ENCODE assay signal across 8 cellular contexts in genomic region chr19:18097217-18097992, GRCh38. TPM values are rescaled to one million over a fixed set of nuclear protein-coding genes. Genes with fewer than 3 reads are reported as not detected.
DNase-seq lines count a peak whose midpoint lies in the region; ATAC-seq and TF ChIP-seq lines count a peak whose summit lies in the region.

Gene MAST3 (plus strand): TSS chr19:18097778. CDS start chr19:18097793, 15 bp downstream.

- TF ChIP-seq CTCF in GM13977 (IDR thresholded peaks at IDR 0.05; ENCODE audit: extremely low read depth, insufficient read depth, missing control alignments), result no peak
- no peak for TF ChIP-seq CTCF in right lobe of liver (IDR thresholded peaks at IDR 0.05)

- peak within 1 kb of the TSS; percentile 42 to 62 (median 61) for H3K4me3 ChIP-seq in right lobe of liver

- peaks cover 0 to 15% (median 6%) of the 10 kb centered on the region in 4 donors for H3K4me1 ChIP-seq in right lobe of liver

- peak; percentile 65 for TF ChIP-seq POLR2A in right lobe of liver (IDR thresholded peaks at IDR 0.05)

- DNase-seq in GM13977 (ENCODE audit: low spot score) (peak; percentile 98), NCI-H446 treated with DMSO at 0.1 percent for 48 hours (lab: John Stamatoyannopoulos, UW) (peak; percentile 53), dermis microvascular lymphatic vessel endothelial cell (ENCODE audit: low read depth in 2 of 2) (peak; percentile 36 to 73), right lobe of liver (peak; percentile 93 to 94 (median 93)), cerebellar nuclear complex (lab: John Stamatoyannopoulos, UW) (no peak)
- DNase-seq in activated CD4-positive, alpha-beta T cell treated with anti-CD3 and anti-CD28 coated beads, Interleukin-2, amount 50 U/mL, for 4 hours, result peak; percentile 86
- peak; percentile 89 to 93 for DNase-seq in stimulated activated CD4-positive, alpha-beta T cell treated with anti-CD3 and anti-CD28 coated beads, Interleukin-4, amount 100 ng/mL, for 48 hours (ENCODE audit: low read depth in 2 of 2)

- H3K27ac ChIP-seq in right lobe of liver, result no peak within 1 kb of the TSS

- H3K9me3 ChIP-seq in right lobe of liver, result no peaks in the 10 kb centered on the region

- no peaks in the 10 kb centered on the region for H3K27me3 ChIP-seq in right lobe of liver

- intact Hi-C loops in right lobe of liver (cut with DNase I), result no loop called here

- no peaks in the 10 kb centered on the region for H3K36me3 ChIP-seq in right lobe of liver

- whole genome bisulfite sequencing in right lobe of liver (ENCODE audit: insufficient coverage, low coverage, low lambda C conversion rate, missing lambda C conversion rate), result 67% methylated on average over 9 of the region's 54 CpGs

- in situ Hi-C loops in GM13977 (cut with MboI; ENCODE audit: low pct_unique_long_range_greater_than_20kb, low sequenced_read_pairs, unreplicated experiment), result no loop called here

- ATAC-seq in HG02885 (IDR thresholded peaks at IDR 0.05; ENCODE audit: poor library complexity, unreplicated experiment) (peak; percentile 72), right lobe of liver (peak; percentile 94 to 99 (median 98))

RNA-seq across cellular contexts. Expression of gene MAST3, which starts in this region (rescaled TPM):
- total RNA-seq in dermis microvascular lymphatic vessel endothelial cell, result 1.2 and 2.9 TPM in 2 replicates
- 10 to 100 TPM in 3 of 6 experiments, 1 to 10 TPM in 3; 8.0 to 17.9 (median 10.0) TPM for total RNA-seq in right lobe of liver

Comparison
In these comparisons a context has a peak if more than half of its experiments do, and no peak if none do; other contexts are left out.
1. DNase-seq: peak in GM13977 (single experiment), NCI-H446 treated with DMSO at 0.1 percent for 48 hours (single experiment), activated CD4-positive, alpha-beta T cell treated with anti-CD3 and anti-CD28 coated beads, Interleukin-2, amount 50 U/mL, for 4 hours (2 of 2), dermis microvascular lymphatic vessel endothelial cell (2 of 2), right lobe of liver (3 of 3) and stimulated activated CD4-positive, alpha-beta T cell treated with anti-CD3 and anti-CD28 coated beads, Interleukin-4, amount 100 ng/mL, for 48 hours (2 of 2); none in cerebellar nuclear complex (0 of 2).